Comparison of ENCODE assay signal across 8 cellular contexts in genomic region chr20:45911486-45912343, GRCh38. TPM values are rescaled to one million over a fixed set of nuclear protein-coding genes. Genes with fewer than 3 reads are reported as not detected.
DNase-seq lines count a peak whose midpoint lies in the region; ATAC-seq and TF ChIP-seq lines count a peak whose summit lies in the region.

A gene with protein sequence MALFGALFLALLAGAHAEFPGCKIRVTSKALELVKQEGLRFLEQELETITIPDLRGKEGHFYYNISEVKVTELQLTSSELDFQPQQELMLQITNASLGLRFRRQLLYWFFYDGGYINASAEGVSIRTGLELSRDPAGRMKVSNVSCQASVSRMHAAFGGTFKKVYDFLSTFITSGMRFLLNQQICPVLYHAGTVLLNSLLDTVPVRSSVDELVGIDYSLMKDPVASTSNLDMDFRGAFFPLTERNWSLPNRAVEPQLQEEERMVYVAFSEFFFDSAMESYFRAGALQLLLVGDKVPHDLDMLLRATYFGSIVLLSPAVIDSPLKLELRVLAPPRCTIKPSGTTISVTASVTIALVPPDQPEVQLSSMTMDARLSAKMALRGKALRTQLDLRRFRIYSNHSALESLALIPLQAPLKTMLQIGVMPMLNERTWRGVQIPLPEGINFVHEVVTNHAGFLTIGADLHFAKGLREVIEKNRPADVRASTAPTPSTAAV (minus strand): TSS chr20:45912155. CDS start chr20:45911452, 703 bp downstream.

- peaks cover 16% of the 10 kb centered on the region for H3K27me3 Mint-ChIP-seq in activated T-cell treated with anti-CD3 and anti-CD28 coated beads, Interleukin-2, amount 50 U/mL, for 72 hours (ENCODE audit: low read depth)
- H3K27me3 Mint-ChIP-seq in naive B cell = peaks cover 10 to 18% (median 17%) of the 10 kb centered on the region in 3 donors

- in situ Hi-C loops in transverse colon (cut with MboI; ENCODE audit: low pct_ligation_motif_present in 1 of 4, low pct_unique_long_range_greater_than_20kb in 1 of 4, low sequenced_read_pairs in 3 of 4) = no loop called here

- peaks cover 22% of the 10 kb centered on the region for H3K27me3 ChIP-seq in DOHH2 (ENCODE audit: control insufficient read depth, low read length)
- H3K27me3 ChIP-seq in MG63 = no peaks in the 10 kb centered on the region
- no peaks in the 10 kb centered on the region for H3K27me3 ChIP-seq in transverse colon

- TF ChIP-seq CTCF in DOHH2 (IDR thresholded peaks at IDR 0.05; ENCODE audit: low read depth, low read length, poor library complexity, severe bottlenecking) = no peak
- no peak for TF ChIP-seq CTCF in fibroblast of villous mesenchyme (IDR thresholded peaks at IDR 0.05; ENCODE audit: insufficient read depth, low read depth, low read length)
- TF ChIP-seq CTCF in transverse colon (IDR thresholded peaks at IDR 0.05) = no peak

- TF ChIP-seq POLR2A in transverse colon (IDR thresholded peaks at IDR 0.05) = peak; percentile 63

- no peaks in the 10 kb centered on the region for H3F3A ChIP-seq in DOHH2 (ENCODE audit: control insufficient read depth, insufficient read depth)

- no peaks in the 10 kb centered on the region for H3K9me3 ChIP-seq in DOHH2 (ENCODE audit: control insufficient read depth, insufficient read depth, low read length)
- H3K9me3 ChIP-seq in MG63 = no peaks in the 10 kb centered on the region
- H3K9me3 ChIP-seq in transverse colon = no peaks in the 10 kb centered on the region

- H3K4me1 ChIP-seq in DOHH2 (ENCODE audit: control insufficient read depth, low read length) = peaks cover 14% of the 10 kb centered on the region
- H3K4me1 ChIP-seq in transverse colon = peaks cover 8 to 44% (median 16%) of the 10 kb centered on the region in 4 donors

- DNase-seq in MG63 (peak; percentile 76), fibroblast of villous mesenchyme (ENCODE audit: low read depth) (peak; percentile 76), naive B cell (peak; percentile 44), transverse colon (peak; percentile 60), NCI-H128 (lab: John Stamatoyannopoulos, UW; ENCODE audit: unreplicated experiment) (no peak)
- peak; percentile 39 to 47 for DNase-seq in activated T-cell treated with anti-CD3 and anti-CD28 coated beads, Interleukin-2, amount 50 U/mL, for 72 hours

- ATAC-seq in activated T-cell treated with anti-CD3 and anti-CD28 coated beads, Interleukin-2, amount 50 U/mL, for 72 hours (replicated peaks in 1 of 2) = no peak
- ATAC-seq in naive B cell (ENCODE audit: low read depth in 2 of 2) (peak; percentile 24 to 27), GM19452 (IDR thresholded peaks at IDR 0.05; ENCODE audit: unreplicated experiment) (no peak)

- TF ChIP-seq EP300 in transverse colon (IDR thresholded peaks at IDR 0.05; ENCODE audit: low read depth) = no peak

- H3K4me2 ChIP-seq in DOHH2 (ENCODE audit: low read length) = peak within 1 kb of the TSS; percentile 26

- H3K4me1 Mint-ChIP-seq in activated T-cell treated with anti-CD3 and anti-CD28 coated beads, Interleukin-2, amount 50 U/mL, for 72 hours (ENCODE audit: low read depth) = peaks cover 24% of the 10 kb centered on the region
- H3K4me1 Mint-ChIP-seq in naive B cell = peaks cover 12 to 21% (median 20%) of the 10 kb centered on the region in 3 donors

- H3K27ac ChIP-seq in DOHH2 (ENCODE audit: low read depth, low read length) (no peak within 1 kb of the TSS), transverse colon (peak within 1 kb of the TSS; percentile 82 to 95 (median 89))

- peak within 1 kb of the TSS; percentile 63 to 83 for H3K4me3 Mint-ChIP-seq in activated T-cell treated with anti-CD3 and anti-CD28 coated beads, Interleukin-2, amount 50 U/mL, for 72 hours
- peak within 1 kb of the TSS; percentile 59 to 94 (median 85) for H3K4me3 Mint-ChIP-seq in naive B cell

- no peaks in the 10 kb centered on the region for H3K36me3 Mint-ChIP-seq in activated T-cell treated with anti-CD3 and anti-CD28 coated beads, Interleukin-2, amount 50 U/mL, for 72 hours (ENCODE audit: insufficient read depth in 2 of 2)
- H3K36me3 Mint-ChIP-seq in naive B cell = no peaks in the 10 kb centered on the region

- H3K9me3 Mint-ChIP-seq in activated T-cell treated with anti-CD3 and anti-CD28 coated beads, Interleukin-2, amount 50 U/mL, for 72 hours = no peaks in the 10 kb centered on the region
- H3K9me3 Mint-ChIP-seq in naive B cell = peaks cover 0 to 5% (median 0%) of the 10 kb centered on the region in 7 donors

- H3K27ac Mint-ChIP-seq in activated T-cell treated with anti-CD3 and anti-CD28 coated beads, Interleukin-2, amount 50 U/mL, for 72 hours = no peak within 1 kb of the TSS
- peak within 1 kb of the TSS in 5 of 6 donors; percentile 18 to 84 (median 59) for H3K27ac Mint-ChIP-seq in naive B cell

- no peaks in the 10 kb centered on the region for H3K79me2 ChIP-seq in DOHH2 (ENCODE audit: control insufficient read depth, low read length)

- no peak within 1 kb of the TSS; the same call in 1 of the 2 replicates for H3K4me3 ChIP-seq in DOHH2 (ENCODE audit: low read length)
- peak within 1 kb of the TSS; percentile 56 for H3K4me3 ChIP-seq in MG63
- peak within 1 kb of the TSS; percentile 76 for H3K4me3 ChIP-seq in fibroblast of villous mesenchyme (ENCODE audit: low read depth, low read length)
- peak within 1 kb of the TSS; percentile 30 to 61 (median 44) for H3K4me3 ChIP-seq in transverse colon

- intact Hi-C loops in transverse colon (cut with DNase I; ENCODE audit: low total_unique reads) = no loop called here

- H3K9me2 ChIP-seq in DOHH2 (replicated peaks; ENCODE audit: control insufficient read depth, low read length) = no peaks in the 10 kb centered on the region

- no peaks in the 10 kb centered on the region for H4K20me1 ChIP-seq in DOHH2 (ENCODE audit: control insufficient read depth, insufficient read depth, low read depth, low read length)

- WGBS in transverse colon (ENCODE audit: low coverage in 1 of 2), 2 donors = 0 to 3% methylated on average over 10 to 41 of the region's 58 CpGs

- H3K36me3 ChIP-seq in DOHH2 (ENCODE audit: control insufficient read depth, low read length) = no peaks in the 10 kb centered on the region
- H3K36me3 ChIP-seq in MG63 = peaks cover 34% of the 10 kb centered on the region
- no peaks in the 10 kb centered on the region for H3K36me3 ChIP-seq in transverse colon

RNA-seq across cellular contexts. Expression of the gene that starts here (rescaled TPM):
- total RNA-seq in MG63 (2014; rRNA removed; shearing (Covaris generic); ENCODE audit: low replicate concordance) = 46.8 and 70.1 TPM in 2 replicates
- total RNA-seq in activated T-cell treated with anti-CD3 and anti-CD28 coated beads, Interleukin-2, amount 50 U/mL, for 72 hours = 10 to 100 TPM in 1 of 2 donors, 1 to 10 TPM in 1; 8.9 to 18.0 TPM
- total RNA-seq in fibroblast of villous mesenchyme (10.4 and 14.8 TPM in 2 replicates), transverse colon (10 to 100 TPM; 17.7 to 79.9 (median 59.9) TPM)
- polyA plus RNA-seq in naive B cell (ENCODE audit: low read depth in 6 of 6) = 10 to 100 TPM in 1 of 6 donors, 1 to 10 TPM in 4, under 1 TPM in 1; 0.66 to 10.2 (median 5.1) TPM

Comparison
In these comparisons a context has a peak if more than half of its experiments do, and no peak if none do; other contexts are left out.
1. ATAC-seq: peak in naive B cell (2 of 2); none in activated T-cell treated with anti-CD3 and anti-CD28 coated beads, Interleukin-2, amount 50 U/mL, for 72 hours (0 of 2) and GM19452 (single experiment).